In the genomic region with DNA sequence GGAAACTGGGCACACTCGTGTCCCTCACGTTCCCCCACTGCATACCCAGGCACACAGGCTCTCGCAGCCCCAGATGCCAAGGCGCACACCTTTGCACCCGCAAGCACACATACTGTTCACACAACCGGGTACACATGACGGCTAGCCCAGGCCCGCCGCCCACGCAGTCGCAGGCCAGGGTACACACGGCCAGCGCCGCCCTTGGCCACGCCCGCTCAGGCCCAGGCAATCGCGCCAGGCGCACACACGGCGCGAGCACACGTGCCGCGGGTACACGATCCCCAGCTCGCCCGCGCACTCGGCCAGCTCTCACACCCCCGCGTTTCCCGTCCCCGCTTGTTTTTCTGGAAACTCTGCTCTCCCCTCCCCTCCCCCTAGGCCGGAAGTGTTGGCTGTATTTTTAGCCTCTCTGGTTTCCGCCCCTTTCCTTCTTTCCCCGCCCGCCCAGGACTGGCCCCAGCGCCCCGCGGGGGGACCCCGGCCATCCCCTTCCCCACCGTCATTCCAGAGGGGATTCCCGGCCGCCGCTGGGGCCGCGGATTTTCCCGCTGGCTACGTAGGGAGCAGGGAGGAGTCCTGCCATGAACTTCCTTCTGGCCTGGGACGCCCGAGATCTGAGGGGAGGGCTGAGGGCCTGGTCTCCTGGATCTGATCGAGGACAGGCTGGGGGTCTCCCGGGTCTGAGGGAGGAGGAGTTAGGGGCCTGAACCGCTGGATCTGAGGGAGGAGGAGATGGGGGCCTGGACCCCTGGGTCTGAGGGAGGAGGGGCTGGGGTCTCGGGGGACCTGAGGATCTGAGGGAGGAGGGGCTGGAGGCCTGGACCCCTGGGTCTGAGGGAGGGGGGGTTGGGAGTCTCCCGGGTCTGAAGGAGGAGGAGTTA, we compare ENCODE assay signal across 1 cellular context.
TF ChIP-seq lines count a peak whose summit lies in the region.

No MANE protein-coding gene starts in this region.

TF ChIP-seq in HepG2, 621 proteins besides CTCF, POLR2A, EP300 and RAD21:
- TF ChIP-seq ZNF484 (CRISPR knock-in tag; IDR thresholded peaks at IDR 0.05; ENCODE audit: borderline replicate concordance, low read depth), result no peak
- TF ChIP-seq ZNF281 (CRISPR knock-in tag; IDR thresholded peaks at IDR 0.05; ENCODE audit: borderline replicate concordance), result no peak
- TF ChIP-seq ZSCAN22 (CRISPR knock-in tag; IDR thresholded peaks at IDR 0.05), result 0 out of 2 replicates have a peak, but pooled peaks have one; percentile 40
- 0 out of 2 replicates have a peak, but pooled peaks have one; percentile 7 for TF ChIP-seq NR1H2 (CRISPR knock-in tag; IDR thresholded peaks at IDR 0.05; ENCODE audit: borderline replicate concordance, low read depth)
- TF ChIP-seq ETV6 (CRISPR knock-in tag; conservative IDR thresholded peaks at IDR 0.05), result no peak
- TF ChIP-seq, protein P1, sequence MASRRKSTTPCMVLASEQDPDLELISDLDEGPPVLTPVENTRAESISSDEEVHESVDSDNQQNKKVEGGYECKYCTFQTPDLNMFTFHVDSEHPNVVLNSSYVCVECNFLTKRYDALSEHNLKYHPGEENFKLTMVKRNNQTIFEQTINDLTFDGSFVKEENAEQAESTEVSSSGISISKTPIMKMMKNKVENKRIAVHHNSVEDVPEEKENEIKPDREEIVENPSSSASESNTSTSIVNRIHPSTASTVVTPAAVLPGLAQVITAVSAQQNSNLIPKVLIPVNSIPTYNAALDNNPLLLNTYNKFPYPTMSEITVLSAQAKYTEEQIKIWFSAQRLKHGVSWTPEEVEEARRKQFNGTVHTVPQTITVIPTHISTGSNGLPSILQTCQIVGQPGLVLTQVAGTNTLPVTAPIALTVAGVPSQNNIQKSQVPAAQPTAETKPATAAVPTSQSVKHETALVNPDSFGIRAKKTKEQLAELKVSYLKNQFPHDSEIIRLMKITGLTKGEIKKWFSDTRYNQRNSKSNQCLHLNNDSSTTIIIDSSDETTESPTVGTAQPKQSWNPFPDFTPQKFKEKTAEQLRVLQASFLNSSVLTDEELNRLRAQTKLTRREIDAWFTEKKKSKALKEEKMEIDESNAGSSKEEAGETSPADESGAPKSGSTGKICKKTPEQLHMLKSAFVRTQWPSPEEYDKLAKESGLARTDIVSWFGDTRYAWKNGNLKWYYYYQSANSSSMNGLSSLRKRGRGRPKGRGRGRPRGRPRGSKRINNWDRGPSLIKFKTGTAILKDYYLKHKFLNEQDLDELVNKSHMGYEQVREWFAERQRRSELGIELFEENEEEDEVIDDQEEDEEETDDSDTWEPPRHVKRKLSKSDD (CRISPR knock-in tag; IDR thresholded peaks at IDR 0.05; ENCODE audit: low read depth), result peak; percentile 29; the same call in 1 of the 2 replicates
- no peak for TF ChIP-seq ZMYM2 (CRISPR knock-in tag; IDR thresholded peaks at IDR 0.05)
- TF ChIP-seq RAD51 (IDR thresholded peaks at IDR 0.05; ENCODE audit: borderline replicate concordance), result no peak
- TF ChIP-seq ZBTB43 (CRISPR knock-in tag; conservative IDR thresholded peaks at IDR 0.05), result 0 out of 2 replicates have a peak, but pooled peaks have one; percentile 13
- peak; percentile 31 for TF ChIP-seq AGO2 (optimal IDR thresholded peaks at IDR 0.05; ENCODE audit: low read depth, low read length)
- TF ChIP-seq CHCHD3 (CRISPR knock-in tag; IDR thresholded peaks at IDR 0.05), result peak; percentile 17; the same call in 1 of the 2 replicates
- TF ChIP-seq BHLHE40 (IDR thresholded peaks at IDR 0.05; ENCODE audit: low read length), result 0 out of 2 replicates have a peak, but pooled peaks have one; percentile 19
- TF ChIP-seq MXD1 (CRISPR knock-in tag; IDR thresholded peaks at IDR 0.05), result 0 out of 2 replicates have a peak, but pooled peaks have one; percentile 7
- TF ChIP-seq ZNF768 (CRISPR knock-in tag; IDR thresholded peaks at IDR 0.05), result peak; percentile 10; the same call in 1 of the 2 replicates
- TF ChIP-seq ZNF160 (CRISPR knock-in tag; IDR thresholded peaks at IDR 0.05), result 0 out of 2 replicates have a peak, but pooled peaks have one; percentile 7
- peak; percentile 73 for TF ChIP-seq HOXA3 (CRISPR knock-in tag; IDR thresholded peaks at IDR 0.05)
- TF ChIP-seq ZNF326 (CRISPR knock-in tag; IDR thresholded peaks at IDR 0.05; ENCODE audit: borderline replicate concordance), result 0 out of 2 replicates have a peak, but pooled peaks have one; percentile 54
- TF ChIP-seq YEATS4 (CRISPR knock-in tag; IDR thresholded peaks at IDR 0.05; ENCODE audit: borderline replicate concordance), result 0 out of 2 replicates have a peak, but pooled peaks have one; percentile 30
- 0 out of 2 replicates have a peak, but pooled peaks have one; percentile 3 for TF ChIP-seq ZNF784 (CRISPR knock-in tag; IDR thresholded peaks at IDR 0.05; ENCODE audit: borderline replicate concordance)
- peak; percentile 5 for TF ChIP-seq XRCC5 (optimal IDR thresholded peaks at IDR 0.05; ENCODE audit: low read length)
- 0 out of 2 replicates have a peak, but pooled peaks have one; percentile 50 for TF ChIP-seq ZNF773 (CRISPR knock-in tag; IDR thresholded peaks at IDR 0.05; ENCODE audit: borderline replicate concordance)
- no peak for TF ChIP-seq U2AF1 (optimal IDR thresholded peaks at IDR 0.05; ENCODE audit: low read depth, low read length)
- TF ChIP-seq ZBTB38 (CRISPR knock-in tag; IDR thresholded peaks at IDR 0.05), result peak; percentile 99
- TF ChIP-seq NR2F6 (IDR thresholded peaks at IDR 0.05), result no peak
- TF ChIP-seq NR2F6 (CRISPR knock-in tag; IDR thresholded peaks at IDR 0.05), result no peak
- peak; percentile 80 for TF ChIP-seq HNRNPK (IDR thresholded peaks at IDR 0.05; ENCODE audit: low read depth, low read length, poor library complexity, severe bottlenecking)
- 0 out of 2 replicates have a peak, but pooled peaks have one; percentile 12 for TF ChIP-seq ZBTB7A (CRISPR knock-in tag; IDR thresholded peaks at IDR 0.05)
TF ChIP-seq in HepG2: peak in this region for 19.
